ENCODE assay signal across 1 cellular context in the genomic region with DNA sequence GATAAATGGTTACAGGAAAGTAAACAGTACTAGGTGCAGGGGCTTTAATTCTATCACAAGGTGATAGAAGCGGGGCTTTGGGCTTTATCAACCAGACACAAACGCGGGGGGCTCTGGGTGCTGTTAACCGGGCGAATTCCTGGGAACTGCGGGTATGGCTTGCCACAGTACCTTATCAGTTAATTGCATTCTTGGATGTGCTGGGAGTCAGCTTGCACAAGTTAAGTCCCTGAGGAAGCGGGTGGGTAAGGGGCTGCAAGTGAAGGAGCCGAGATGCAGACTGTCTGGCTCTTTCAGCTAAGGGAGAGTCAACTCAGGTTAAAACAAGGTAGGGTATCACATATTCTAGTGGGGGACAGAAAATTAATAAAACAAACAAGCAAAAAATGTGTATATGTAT.
TF ChIP-seq lines count a peak whose summit lies in the region.

No MANE protein-coding gene starts in this region.

TF ChIP-seq in GM23338, 12 proteins besides CTCF, POLR2A, EP300 and RAD21:
- TF ChIP-seq, protein P1, sequence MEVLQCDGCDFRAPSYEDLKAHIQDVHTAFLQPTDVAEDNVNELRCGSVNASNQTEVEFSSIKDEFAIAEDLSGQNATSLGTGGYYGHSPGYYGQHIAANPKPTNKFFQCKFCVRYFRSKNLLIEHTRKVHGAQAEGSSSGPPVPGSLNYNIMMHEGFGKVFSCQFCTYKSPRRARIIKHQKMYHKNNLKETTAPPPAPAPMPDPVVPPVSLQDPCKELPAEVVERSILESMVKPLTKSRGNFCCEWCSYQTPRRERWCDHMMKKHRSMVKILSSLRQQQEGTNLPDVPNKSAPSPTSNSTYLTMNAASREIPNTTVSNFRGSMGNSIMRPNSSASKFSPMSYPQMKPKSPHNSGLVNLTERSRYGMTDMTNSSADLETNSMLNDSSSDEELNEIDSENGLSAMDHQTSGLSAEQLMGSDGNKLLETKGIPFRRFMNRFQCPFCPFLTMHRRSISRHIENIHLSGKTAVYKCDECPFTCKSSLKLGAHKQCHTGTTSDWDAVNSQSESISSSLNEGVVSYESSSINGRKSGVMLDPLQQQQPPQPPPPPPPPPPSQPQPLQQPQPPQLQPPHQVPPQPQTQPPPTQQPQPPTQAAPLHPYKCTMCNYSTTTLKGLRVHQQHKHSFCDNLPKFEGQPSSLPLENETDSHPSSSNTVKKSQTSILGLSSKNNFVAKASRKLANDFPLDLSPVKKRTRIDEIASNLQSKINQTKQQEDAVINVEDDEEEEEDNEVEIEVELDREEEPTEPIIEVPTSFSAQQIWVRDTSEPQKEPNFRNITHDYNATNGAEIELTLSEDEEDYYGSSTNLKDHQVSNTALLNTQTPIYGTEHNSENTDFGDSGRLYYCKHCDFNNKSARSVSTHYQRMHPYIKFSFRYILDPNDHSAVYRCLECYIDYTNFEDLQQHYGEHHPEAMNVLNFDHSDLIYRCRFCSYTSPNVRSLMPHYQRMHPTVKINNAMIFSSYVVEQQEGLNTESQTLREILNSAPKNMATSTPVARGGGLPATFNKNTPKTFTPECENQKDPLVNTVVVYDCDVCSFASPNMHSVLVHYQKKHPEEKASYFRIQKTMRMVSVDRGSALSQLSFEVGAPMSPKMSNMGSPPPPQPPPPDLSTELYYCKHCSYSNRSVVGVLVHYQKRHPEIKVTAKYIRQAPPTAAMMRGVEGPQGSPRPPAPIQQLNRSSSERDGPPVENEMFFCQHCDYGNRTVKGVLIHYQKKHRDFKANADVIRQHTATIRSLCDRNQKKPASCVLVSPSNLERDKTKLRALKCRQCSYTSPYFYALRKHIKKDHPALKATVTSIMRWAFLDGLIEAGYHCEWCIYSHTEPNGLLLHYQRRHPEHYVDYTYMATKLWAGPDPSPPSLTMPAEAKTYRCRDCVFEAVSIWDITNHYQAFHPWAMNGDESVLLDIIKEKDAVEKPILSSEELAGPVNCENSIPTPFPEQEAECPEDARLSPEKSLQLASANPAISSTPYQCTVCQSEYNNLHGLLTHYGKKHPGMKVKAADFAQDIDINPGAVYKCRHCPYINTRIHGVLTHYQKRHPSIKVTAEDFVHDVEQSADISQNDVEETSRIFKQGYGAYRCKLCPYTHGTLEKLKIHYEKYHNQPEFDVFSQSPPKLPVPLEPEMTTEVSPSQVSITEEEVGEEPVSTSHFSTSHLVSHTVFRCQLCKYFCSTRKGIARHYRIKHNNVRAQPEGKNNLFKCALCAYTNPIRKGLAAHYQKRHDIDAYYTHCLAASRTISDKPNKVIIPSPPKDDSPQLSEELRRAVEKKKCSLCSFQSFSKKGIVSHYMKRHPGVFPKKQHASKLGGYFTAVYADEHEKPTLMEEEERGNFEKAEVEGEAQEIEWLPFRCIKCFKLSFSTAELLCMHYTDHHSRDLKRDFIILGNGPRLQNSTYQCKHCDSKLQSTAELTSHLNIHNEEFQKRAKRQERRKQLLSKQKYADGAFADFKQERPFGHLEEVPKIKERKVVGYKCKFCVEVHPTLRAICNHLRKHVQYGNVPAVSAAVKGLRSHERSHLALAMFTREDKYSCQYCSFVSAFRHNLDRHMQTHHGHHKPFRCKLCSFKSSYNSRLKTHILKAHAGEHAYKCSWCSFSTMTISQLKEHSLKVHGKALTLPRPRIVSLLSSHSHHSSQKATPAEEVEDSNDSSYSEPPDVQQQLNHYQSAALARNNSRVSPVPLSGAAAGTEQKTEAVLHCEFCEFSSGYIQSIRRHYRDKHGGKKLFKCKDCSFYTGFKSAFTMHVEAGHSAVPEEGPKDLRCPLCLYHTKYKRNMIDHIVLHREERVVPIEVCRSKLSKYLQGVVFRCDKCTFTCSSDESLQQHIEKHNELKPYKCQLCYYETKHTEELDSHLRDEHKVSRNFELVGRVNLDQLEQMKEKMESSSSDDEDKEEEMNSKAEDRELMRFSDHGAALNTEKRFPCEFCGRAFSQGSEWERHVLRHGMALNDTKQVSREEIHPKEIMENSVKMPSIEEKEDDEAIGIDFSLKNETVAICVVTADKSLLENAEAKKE (CRISPR knock-in tag; IDR thresholded peaks at IDR 0.05) = no peak
- TF ChIP-seq POLR2AphosphoS5 (IDR thresholded peaks at IDR 0.05; ENCODE audit: low read depth) (no peak), NANOG (IDR thresholded peaks at IDR 0.05; ENCODE audit: borderline replicate concordance) (no peak), ZNF331 (CRISPR knock-in tag; IDR thresholded peaks at IDR 0.05; ENCODE audit: low read depth) (no peak), JUNB (IDR thresholded peaks at IDR 0.05; ENCODE audit: unreplicated experiment) (no peak), EZH2 (IDR thresholded peaks at IDR 0.05; ENCODE audit: low read depth, unreplicated experiment) (no peak), ZNF114 (CRISPR knock-in tag; IDR thresholded peaks at IDR 0.05) (no peak), EZH2phosphoT487 (IDR thresholded peaks at IDR 0.05; ENCODE audit: unreplicated experiment) (no peak), STAT1 (IDR thresholded peaks at IDR 0.05; ENCODE audit: unreplicated experiment) (no peak), CREB1 (CRISPR knock-in tag; IDR thresholded peaks at IDR 0.05; ENCODE audit: low read depth) (no peak)
- TF ChIP-seq, protein P2, sequence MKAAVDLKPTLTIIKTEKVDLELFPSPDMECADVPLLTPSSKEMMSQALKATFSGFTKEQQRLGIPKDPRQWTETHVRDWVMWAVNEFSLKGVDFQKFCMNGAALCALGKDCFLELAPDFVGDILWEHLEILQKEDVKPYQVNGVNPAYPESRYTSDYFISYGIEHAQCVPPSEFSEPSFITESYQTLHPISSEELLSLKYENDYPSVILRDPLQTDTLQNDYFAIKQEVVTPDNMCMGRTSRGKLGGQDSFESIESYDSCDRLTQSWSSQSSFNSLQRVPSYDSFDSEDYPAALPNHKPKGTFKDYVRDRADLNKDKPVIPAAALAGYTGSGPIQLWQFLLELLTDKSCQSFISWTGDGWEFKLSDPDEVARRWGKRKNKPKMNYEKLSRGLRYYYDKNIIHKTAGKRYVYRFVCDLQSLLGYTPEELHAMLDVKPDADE (IDR thresholded peaks at IDR 0.05) = no peak
- TF ChIP-seq, protein P3, sequence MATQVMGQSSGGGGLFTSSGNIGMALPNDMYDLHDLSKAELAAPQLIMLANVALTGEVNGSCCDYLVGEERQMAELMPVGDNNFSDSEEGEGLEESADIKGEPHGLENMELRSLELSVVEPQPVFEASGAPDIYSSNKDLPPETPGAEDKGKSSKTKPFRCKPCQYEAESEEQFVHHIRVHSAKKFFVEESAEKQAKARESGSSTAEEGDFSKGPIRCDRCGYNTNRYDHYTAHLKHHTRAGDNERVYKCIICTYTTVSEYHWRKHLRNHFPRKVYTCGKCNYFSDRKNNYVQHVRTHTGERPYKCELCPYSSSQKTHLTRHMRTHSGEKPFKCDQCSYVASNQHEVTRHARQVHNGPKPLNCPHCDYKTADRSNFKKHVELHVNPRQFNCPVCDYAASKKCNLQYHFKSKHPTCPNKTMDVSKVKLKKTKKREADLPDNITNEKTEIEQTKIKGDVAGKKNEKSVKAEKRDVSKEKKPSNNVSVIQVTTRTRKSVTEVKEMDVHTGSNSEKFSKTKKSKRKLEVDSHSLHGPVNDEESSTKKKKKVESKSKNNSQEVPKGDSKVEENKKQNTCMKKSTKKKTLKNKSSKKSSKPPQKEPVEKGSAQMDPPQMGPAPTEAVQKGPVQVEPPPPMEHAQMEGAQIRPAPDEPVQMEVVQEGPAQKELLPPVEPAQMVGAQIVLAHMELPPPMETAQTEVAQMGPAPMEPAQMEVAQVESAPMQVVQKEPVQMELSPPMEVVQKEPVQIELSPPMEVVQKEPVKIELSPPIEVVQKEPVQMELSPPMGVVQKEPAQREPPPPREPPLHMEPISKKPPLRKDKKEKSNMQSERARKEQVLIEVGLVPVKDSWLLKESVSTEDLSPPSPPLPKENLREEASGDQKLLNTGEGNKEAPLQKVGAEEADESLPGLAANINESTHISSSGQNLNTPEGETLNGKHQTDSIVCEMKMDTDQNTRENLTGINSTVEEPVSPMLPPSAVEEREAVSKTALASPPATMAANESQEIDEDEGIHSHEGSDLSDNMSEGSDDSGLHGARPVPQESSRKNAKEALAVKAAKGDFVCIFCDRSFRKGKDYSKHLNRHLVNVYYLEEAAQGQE (IDR thresholded peaks at IDR 0.05; ENCODE audit: unreplicated experiment) = no peak
